14 cellular contexts compared by ENCODE assay signal in genomic region chr20:49561806-49562205, GRCh38. TPM values are rescaled to one million over a fixed set of nuclear protein-coding genes. Genes with fewer than 3 reads are reported as not detected.
DNase-seq lines count a peak whose midpoint lies in the region; ATAC-seq and TF ChIP-seq lines count a peak whose summit lies in the region.
"Had no signal": no experiment of that assay in that cellular context is flagged by ENCODE, and none has a peak within 500 bp of the region (broad histone marks: within the 10 kb centered on the region; RNA-seq: fewer than 3 reads in every experiment).

No MANE protein-coding gene starts in this region.

- H3K36me3 ChIP-seq in left ventricle myocardium inferior: no peaks in the 10 kb centered on the region
- no peaks in the 10 kb centered on the region for H3K36me3 ChIP-seq in osteoblast (ENCODE audit: insufficient read depth, low read length)
- H3K36me3 ChIP-seq in uterus: no peaks in the 10 kb centered on the region
- H3K36me3 ChIP-seq: HAP-1 had no signal

- peaks cover 32 to 36% of the 10 kb centered on the region in 2 donors for H3K27me3 Mint-ChIP-seq in natural killer cell treated with Interleukin-12 subunit alpha and Interleukin-12 subunit beta and Interleukin-15 and Interleukin-18, amount 100 ng/mL, for 72 hours

- no peak overlapping the region for H3K27ac Mint-ChIP-seq in natural killer cell treated with Interleukin-12 subunit alpha and Interleukin-12 subunit beta and Interleukin-15 and Interleukin-18, amount 100 ng/mL, for 72 hours
- H3K27ac Mint-ChIP-seq: dendritic cell treated with granulocyte-macrophage colony-stimulating factor and Interleukin-4, amounts not matched to agents 40 ng/mL and 50 ng/mL, for 4 days had no signal

- no peak overlapping the region for H2AFZ ChIP-seq in osteoblast (ENCODE audit: low read length)

- H3K9me3 ChIP-seq in left ventricle myocardium inferior (replicated peaks): no peaks in the 10 kb centered on the region
- H3K9me3 ChIP-seq in osteoblast (ENCODE audit: low read depth, low read length): no peaks in the 10 kb centered on the region
- H3K9me3 ChIP-seq in uterus: no peaks in the 10 kb centered on the region
- H3K9me3 ChIP-seq: HAP-1, testis had no signal

- no peaks in the 10 kb centered on the region for H3K79me2 ChIP-seq in osteoblast (ENCODE audit: insufficient read depth, low read length)

- TF ChIP-seq POLR2A in uterus (IDR thresholded peaks at IDR 0.05): no peak

- H3K36me3 Mint-ChIP-seq in natural killer cell treated with Interleukin-12 subunit alpha and Interleukin-12 subunit beta and Interleukin-15 and Interleukin-18, amount 100 ng/mL, for 72 hours: no peaks in the 10 kb centered on the region

- peak overlapping the region; percentile 52 for H3K4me2 ChIP-seq in osteoblast (ENCODE audit: insufficient read depth, low read length)

- TF ChIP-seq CTCF in left ventricle myocardium inferior (IDR thresholded peaks at IDR 0.05; ENCODE audit: borderline replicate concordance) (no peak), fibroblast of the aortic adventitia (IDR thresholded peaks at IDR 0.05; ENCODE audit: insufficient read depth, low read length) (no peak), osteoblast (IDR thresholded peaks at IDR 0.05; ENCODE audit: extremely low read depth, low read depth, low read length) (no peak), uterus (IDR thresholded peaks at IDR 0.05) (no peak)

- H3K4me1 ChIP-seq in left ventricle myocardium inferior: peaks cover 32% of the 10 kb centered on the region
- H3K4me1 ChIP-seq in osteoblast (ENCODE audit: insufficient read depth, low read length): peaks cover 43% of the 10 kb centered on the region
- H3K4me1 ChIP-seq in uterus: peaks cover 15 to 31% of the 10 kb centered on the region in 2 donors
- H3K4me1 ChIP-seq: HAP-1 had no signal

- H3K4me3 ChIP-seq in left ventricle myocardium inferior: peak overlapping the region; percentile 30
- peak overlapping the region; percentile 44 for H3K4me3 ChIP-seq in fibroblast of the aortic adventitia (ENCODE audit: low read depth, low read length)
- H3K4me3 ChIP-seq in osteoblast (ENCODE audit: insufficient read depth, low read length): peak overlapping the region; percentile 21
- peak overlapping the region in 1 of 2 donors; percentile 17 for H3K4me3 ChIP-seq in uterus
- H3K4me3 ChIP-seq: HAP-1, testis had no signal

- H3K4me3 Mint-ChIP-seq in natural killer cell treated with Interleukin-12 subunit alpha and Interleukin-12 subunit beta and Interleukin-15 and Interleukin-18, amount 100 ng/mL, for 72 hours: no peak overlapping the region
- H3K4me3 Mint-ChIP-seq: dendritic cell treated with granulocyte-macrophage colony-stimulating factor and Interleukin-4, amounts not matched to agents 40 ng/mL and 50 ng/mL, for 4 days had no signal

- ATAC-seq in Right ventricle myocardium superior (ENCODE audit: poor library complexity) (no peak), GM18498 (IDR thresholded peaks at IDR 0.05; ENCODE audit: unreplicated experiment) (no peak)
- ATAC-seq in natural killer cell treated with Interleukin-12 subunit alpha and Interleukin-12 subunit beta and Interleukin-15 and Interleukin-18, amount 100 ng/mL, for 72 hours: no peak
- ATAC-seq: activated CD4-positive, CD25-positive, alpha-beta regulatory T cell treated with anti-CD3 and anti-CD28 coated beads, Interleukin-2, amount 50 U/mL, for 24 hours had no signal

- peaks cover 9 to 14% of the 10 kb centered on the region in 2 donors for H3K4me1 Mint-ChIP-seq in natural killer cell treated with Interleukin-12 subunit alpha and Interleukin-12 subunit beta and Interleukin-15 and Interleukin-18, amount 100 ng/mL, for 72 hours (ENCODE audit: low read depth in 2 of 2)

- no peaks in the 10 kb centered on the region for H4K20me1 ChIP-seq in osteoblast (ENCODE audit: insufficient read depth, low read length)

- H3K27ac ChIP-seq in left ventricle myocardium inferior (replicated peaks) (peak overlapping the region; percentile 81), osteoblast (ENCODE audit: low read depth, low read length) (no peak overlapping the region), uterus (peak overlapping the region; percentile 94 to 98)

- H3K9me3 Mint-ChIP-seq in natural killer cell treated with Interleukin-12 subunit alpha and Interleukin-12 subunit beta and Interleukin-15 and Interleukin-18, amount 100 ng/mL, for 72 hours: no peaks in the 10 kb centered on the region
- H3K9me3 Mint-ChIP-seq: dendritic cell treated with granulocyte-macrophage colony-stimulating factor and Interleukin-4, amounts not matched to agents 40 ng/mL and 50 ng/mL, for 4 days had no signal

- intact Hi-C loops in left ventricle myocardium inferior (cut with micrococcal nuclease) (no loop called here), Right ventricle myocardium superior (cut with DNase I) (no loop called here), uterus (cut with DNase I; ENCODE audit: low total_unique reads) (no loop called here)

- H3K27me3 ChIP-seq in left ventricle myocardium inferior (ENCODE audit: low read depth) (peaks cover 37% of the 10 kb centered on the region), osteoblast (ENCODE audit: insufficient read depth, low read length) (no peaks in the 10 kb centered on the region), uterus (no peaks in the 10 kb centered on the region)
- H3K27me3 ChIP-seq: testis had no signal

- DNase-seq in left ventricle myocardium inferior (no peak), Right ventricle myocardium superior (no peak), fibroblast of the aortic adventitia (ENCODE audit: low read depth) (peak; percentile 40), osteoblast (ENCODE audit: insufficient read length, low spot score, missing footprints) (no peak), uterus (peak in 1 of 2 donors; percentile 16)
- no peak for DNase-seq in natural killer cell treated with Interleukin-12 subunit alpha and Interleukin-12 subunit beta and Interleukin-15 and Interleukin-18, amount 100 ng/mL, for 72 hours (ENCODE audit: low spot score)
- no peak for DNase-seq in stimulated activated CD4-positive, alpha-beta T cell treated with anti-CD3 and anti-CD28 coated beads, Interleukin-1b, Interleukin-23, amount 100 ng/mL, for 48 hours
- DNase-seq: activated T-cell treated with anti-CD3 and anti-CD28 coated beads, Interleukin-2, amount 50 U/mL, for 1 hour; nephron progenitor cell had no signal

RNA-seq across cellular contexts. Expression of gene PTGIS, which starts 6.1 kb away (rescaled TPM):
- total RNA-seq in left ventricle myocardium inferior (26.3 TPM), Right ventricle myocardium superior (26.9 TPM), fibroblast of the aortic adventitia (ENCODE audit: low replicate concordance) (279 and 1,011 TPM in 2 replicates), osteoblast (33.6 and 89.8 TPM in 2 replicates), uterus (100 to 1,000 TPM in 3 of 4 donors, 10 to 100 TPM in 1; 64.7 to 460 (median 140) TPM)
- total RNA-seq in natural killer cell treated with Interleukin-12 subunit alpha and Interleukin-12 subunit beta and Interleukin-15 and Interleukin-18, amount 100 ng/mL, for 72 hours: under 1 TPM in 1 of 2 donors, not detected in 1; 0.08 TPM

Comparison
In these comparisons a context has a peak if more than half of its experiments do, and no peak if none do; other contexts are left out.
1. RNA of gene PTGIS, which starts 6.1 kb away (total RNA-seq): 279 to 1,011 TPM in fibroblast of the aortic adventitia, 64.7 to 460 TPM in uterus, 33.6 to 89.8 TPM in osteoblast, 26.9 TPM in Right ventricle myocardium superior (single experiment) and 26.3 TPM in left ventricle myocardium inferior (single experiment); 0.08 TPM in natural killer cell treated with Interleukin-12 subunit alpha and Interleukin-12 subunit beta and Interleukin-15 and Interleukin-18, amount 100 ng/mL, for 72 hours; every median in the first group is over 10 times any median in the second.